In genomic region chr11:44407211-44407996, GRCh38 we compare ENCODE assay signal across 19 cellular contexts.
DNase-seq lines count a peak whose midpoint lies in the region; ATAC-seq and TF ChIP-seq lines count a peak whose summit lies in the region.
"Had no signal": no experiment of that assay in that cellular context is flagged by ENCODE, and none has a peak within 500 bp of the region (broad histone marks: within the 10 kb centered on the region; RNA-seq: fewer than 3 reads in every experiment).

No MANE protein-coding gene starts in this region.

- H3K36me3 Mint-ChIP-seq in glutamatergic neuron (ENCODE audit: unreplicated experiment) = peaks cover 7% of the 10 kb centered on the region

- TF ChIP-seq POLR2A in heart left ventricle (IDR thresholded peaks at IDR 0.05) = no peak

- 66 to 74% (median 69%) methylated on average over 7 of the region's 7 CpGs for WGBS in heart left ventricle, 4 donors

- peak overlapping the region; percentile 57 for H3K27ac Mint-ChIP-seq in glutamatergic neuron (ENCODE audit: unreplicated experiment)
- H3K27ac Mint-ChIP-seq: CD4-positive, alpha-beta T cell had no signal

- H3K9me3 ChIP-seq in heart left ventricle (peaks cover 0 to 12% (median 0%) of the 10 kb centered on the region in 12 donors), OCI-LY3 (ENCODE audit: insufficient read depth, low read length) (no peaks in the 10 kb centered on the region; the same call in 1 of the 2 replicates)

- peaks cover 6% of the 10 kb centered on the region for H3K9me3 Mint-ChIP-seq in glutamatergic neuron (ENCODE audit: unreplicated experiment)

- H3K4me3 ChIP-seq in heart left ventricle (no peak overlapping the region), OCI-LY3 (ENCODE audit: low read length) (peak overlapping the region; percentile 43; the same call in 1 of the 2 replicates)

- peaks cover 6% of the 10 kb centered on the region for H3K27me3 Mint-ChIP-seq in glutamatergic neuron (ENCODE audit: unreplicated experiment)

- H2AFZ ChIP-seq in OCI-LY3 (ENCODE audit: low read depth, low read length) = no peak overlapping the region

- no peaks in the 10 kb centered on the region for H3K36me3 ChIP-seq in heart left ventricle
- H3K36me3 ChIP-seq in OCI-LY3 (replicated peaks; ENCODE audit: low read depth, low read length) = peaks cover 7% of the 10 kb centered on the region

- intact Hi-C loops in heart left ventricle (cut with DNase I) = loop anchor here in 1 of 10 donors (10.0 kb wide), 1 partner anchor 57 kb away; no protein-coding TSS in a partner anchor
- intact Hi-C loops in left cardiac atrium (cut with DNase I) = no loop called here

- H3K27me3 ChIP-seq in heart left ventricle (peaks cover 0 to 8% (median 0%) of the 10 kb centered on the region in 9 donors), OCI-LY3 (ENCODE audit: low read depth, low read length) (peaks cover 14% of the 10 kb centered on the region; the same call in 1 of the 2 replicates)

- no peaks in the 10 kb centered on the region for H4K20me1 ChIP-seq in OCI-LY3 (ENCODE audit: insufficient read depth, low read length)

- no peaks in the 10 kb centered on the region for H3K4me1 ChIP-seq in heart left ventricle
- peaks cover 66% of the 10 kb centered on the region for H3K4me1 ChIP-seq in OCI-LY3 (ENCODE audit: low read length)

- peak; percentile 56 to 80 (median 70) for ATAC-seq in heart left ventricle
- ATAC-seq in left cardiac atrium = no peak
- ATAC-seq in GM21576 (IDR thresholded peaks at IDR 0.05; ENCODE audit: unreplicated experiment) = no peak
- ATAC-seq: HCT116, Panc1, SK-N-SH treated with all-trans-retinoic acid at 6 μM for 48 hours had no signal

- H3K4me2 ChIP-seq in OCI-LY3 (ENCODE audit: low read length) = peak overlapping the region; percentile 69

- H3K9ac ChIP-seq in OCI-LY3 (ENCODE audit: low read length) = peak overlapping the region; percentile 35; the same call in 1 of the 2 replicates

- H3K27ac ChIP-seq in heart left ventricle (no peak overlapping the region), OCI-LY3 (ENCODE audit: low read length) (peak overlapping the region; percentile 61)
- H3K27ac ChIP-seq: HL-60 had no signal

- H3K4me3 Mint-ChIP-seq in glutamatergic neuron (ENCODE audit: unreplicated experiment) = no peak overlapping the region
- H3K4me3 Mint-ChIP-seq: CD4-positive, alpha-beta T cell had no signal

- DNase-seq in heart left ventricle (peak in 4 of 5 donors; percentile 13 to 69 (median 44)), left cardiac atrium (no peak), glutamatergic neuron (no peak), pons (ENCODE audit: low spot score) (peak; percentile 17), NCI-H446 (lab: John Stamatoyannopoulos, UW) (no peak)
- DNase-seq in stimulated activated naive CD4-positive, alpha-beta T cell treated with Interleukin-2 at 50 U/mL for 16 hours (lab: John Stamatoyannopoulos, UW) = no peak
- DNase-seq: CD4-positive, alpha-beta T cell; DMS53; NCI-H1048; NCI-H1417; NCI-H1694; NCI-H2029 treated with DMSO at 0.1 percent for 48 hours; NCI-H69 had no signal

- peaks cover 18% of the 10 kb centered on the region for H3K4me1 Mint-ChIP-seq in glutamatergic neuron (ENCODE audit: low read depth, unreplicated experiment)

- TF ChIP-seq CTCF in heart left ventricle (IDR thresholded peaks at IDR 0.05) (no peak), OCI-LY3 (IDR thresholded peaks at IDR 0.05; ENCODE audit: low read depth, low read length) (no peak), glutamatergic neuron (IDR thresholded peaks at IDR 0.05; ENCODE audit: partially characterized antibody, unreplicated experiment) (no peak)

- H3K79me2 ChIP-seq in OCI-LY3 (ENCODE audit: low read length) = no peaks in the 10 kb centered on the region

Comparison
In these comparisons a context has a peak if more than half of its experiments do, and no peak if none do; other contexts are left out.
1. ATAC-seq: peak in heart left ventricle (4 of 4); none in left cardiac atrium (0 of 2) and GM21576 (single experiment).
2. DNase-seq: peak in heart left ventricle (4 of 5) and pons (single experiment); none in left cardiac atrium (single experiment), glutamatergic neuron (single experiment), NCI-H446 (0 of 2) and stimulated activated naive CD4-positive, alpha-beta T cell treated with Interleukin-2 at 50 U/mL for 16 hours (single experiment).